In the genomic region with DNA sequence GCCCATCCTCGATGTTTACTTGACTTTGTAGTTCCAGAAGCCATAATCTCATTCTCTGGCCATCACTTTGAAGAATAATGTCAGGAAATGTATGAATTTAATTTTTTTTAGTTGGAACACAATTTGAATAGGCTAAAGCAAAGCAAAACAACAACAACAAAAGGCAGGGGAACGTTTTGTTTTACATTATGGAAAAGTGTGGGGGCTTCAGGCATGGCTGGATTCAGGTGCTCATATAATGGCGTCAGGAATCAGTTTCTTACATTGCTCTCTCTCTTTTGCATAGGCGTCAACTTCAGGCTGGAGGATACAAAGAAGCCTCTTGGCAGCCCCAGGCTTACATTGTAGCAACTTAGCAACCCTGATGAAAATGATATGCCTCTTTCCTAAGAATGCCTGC, we compare ENCODE assay signal across 18 cellular contexts. TPM values are rescaled to one million over a fixed set of nuclear protein-coding genes. Genes with fewer than 3 reads are reported as not detected.
DNase-seq lines count a peak whose midpoint lies in the region; ATAC-seq and TF ChIP-seq lines count a peak whose summit lies in the region.
"Had no signal": no experiment of that assay in that cellular context is flagged by ENCODE, and none has a peak within 500 bp of the region (broad histone marks: within the 10 kb centered on the region; RNA-seq: fewer than 3 reads in every experiment).

No MANE protein-coding gene starts in this region.

- H3K4me1 Mint-ChIP-seq in WTC11 (peaks cover 46% of the 10 kb centered on the region), neural progenitor cell (peaks cover 35% of the 10 kb centered on the region)

- H3K4me3 ChIP-seq in cardiac muscle cell (no peak overlapping the region), neural progenitor cell (no peak overlapping the region)
- H3K4me3 ChIP-seq: A549, GM23248 had no signal

- H4K20me1 ChIP-seq in neural progenitor cell (ENCODE audit: low read depth): peaks cover 4% of the 10 kb centered on the region

- no peak for TF ChIP-seq CTCF in cardiac muscle cell (IDR thresholded peaks at IDR 0.05; ENCODE audit: low read depth, low read length)
- no peak for TF ChIP-seq CTCF in WTC11 (IDR thresholded peaks at IDR 0.05)
- TF ChIP-seq CTCF in neural progenitor cell (IDR thresholded peaks at IDR 0.05): no peak

- POLR2A ChIA-PET in WTC11 (lab: Charles Lee): no interaction called here
- POLR2A ChIA-PET in HEK293T (lab: Yijun Ruan, JAX): no interaction called here

- peaks cover 15% of the 10 kb centered on the region for H3K4me1 ChIP-seq in cardiac muscle cell (ENCODE audit: low read depth)
- H3K4me1 ChIP-seq in neural progenitor cell: peaks cover 38% of the 10 kb centered on the region
- H3K4me1 ChIP-seq: A549, Caco-2 had no signal

- H3F3A ChIP-seq in neural progenitor cell (ENCODE audit: low read depth): peaks cover 24% of the 10 kb centered on the region

- H3K4me3 Mint-ChIP-seq in WTC11 (no peak overlapping the region), neural progenitor cell (no peak overlapping the region)
- H3K4me3 Mint-ChIP-seq: CD4-positive, alpha-beta T cell had no signal

- H3K9me3 Mint-ChIP-seq in WTC11: peaks cover 11% of the 10 kb centered on the region
- H3K9me3 Mint-ChIP-seq in neural progenitor cell: peaks cover 4% of the 10 kb centered on the region
- H3K9me3 Mint-ChIP-seq: CD4-positive, alpha-beta T cell had no signal

- H3K27ac ChIP-seq in cardiac muscle cell: peak overlapping the region; percentile 16
- peak overlapping the region; percentile 93 for H3K27ac ChIP-seq in neural progenitor cell
- H3K27ac ChIP-seq: 22Rv1, A549, C4-2B, GM23248 had no signal

- intact Hi-C loops in left cardiac atrium (cut with DNase I): no loop called here
- intact Hi-C loops in sciatic nerve (cut with DNase I): no loop called here

- H3K79me2 ChIP-seq in neural progenitor cell (ENCODE audit: low read depth): no peaks in the 10 kb centered on the region

- H3K36me3 ChIP-seq in cardiac muscle cell (no peaks in the 10 kb centered on the region), neural progenitor cell (no peaks in the 10 kb centered on the region)

- no peaks in the 10 kb centered on the region for H3K36me3 Mint-ChIP-seq in WTC11
- H3K36me3 Mint-ChIP-seq in neural progenitor cell: no peaks in the 10 kb centered on the region

- no peak overlapping the region for H3K9ac ChIP-seq in neural progenitor cell
- H3K9ac ChIP-seq: GM23248 had no signal

- peak overlapping the region; percentile 67 for H3K4me2 ChIP-seq in neural progenitor cell
- H3K4me2 ChIP-seq: A549 had no signal

- ATAC-seq in left cardiac atrium: no peak
- ATAC-seq in WTC11: no peak
- ATAC-seq in sciatic nerve: no peak
- ATAC-seq: A549 had no signal

- H3K9me3 ChIP-seq in cardiac muscle cell (ENCODE audit: low read depth): no peaks in the 10 kb centered on the region
- no peaks in the 10 kb centered on the region for H3K9me3 ChIP-seq in neural progenitor cell (ENCODE audit: low read depth)
- H3K9me3 ChIP-seq: Caco-2 had no signal

- H3K27me3 ChIP-seq in cardiac muscle cell (no peaks in the 10 kb centered on the region), neural progenitor cell (no peaks in the 10 kb centered on the region)

- peaks cover 32% of the 10 kb centered on the region for H3K27me3 Mint-ChIP-seq in WTC11 (ENCODE audit: low read depth)
- peaks cover 10% of the 10 kb centered on the region for H3K27me3 Mint-ChIP-seq in neural progenitor cell (ENCODE audit: insufficient read depth, low read depth)

- H3K27ac Mint-ChIP-seq in WTC11: peak overlapping the region; percentile 37
- H3K27ac Mint-ChIP-seq in neural progenitor cell: no peak overlapping the region
- H3K27ac Mint-ChIP-seq: CD4-positive, alpha-beta T cell had no signal

- no peak overlapping the region for H2AFZ ChIP-seq in neural progenitor cell (replicated peaks)
- H2AFZ ChIP-seq: GM23248 had no signal

- no peak for DNase-seq in cardiac muscle cell (ENCODE audit: low read depth in 1 of 2, low spot score in 1 of 2)
- no peak for DNase-seq in left cardiac atrium
- no peak for DNase-seq in WTC11 (ENCODE audit: low spot score)
- no peak for DNase-seq in neural progenitor cell (ENCODE audit: low spot score)
- DNase-seq in SIG-M5 treated with dmso at 0.1 percent for 504 hours (lab: John Stamatoyannopoulos, UW; ENCODE audit: unreplicated experiment): no peak
- no peak for DNase-seq in sciatic nerve (ENCODE audit: low spot score)
- no peak for DNase-seq in HEK293T (ENCODE audit: extremely low spot score)
- DNase-seq: AML-193; Caco-2; CD4-positive, alpha-beta T cell; GM23248; KG1 had no signal

- CTCF ChIA-PET in WTC11 (lab: Charles Lee): interaction anchor here (1.1 to 1.8 kb wide), 2 partner anchors 10 to 122 kb away, joined by 4 to 10 read pairs; no protein-coding TSS in a partner anchor
- CTCF ChIA-PET in HEK293T (lab: Yijun Ruan, JAX): no interaction called here

TF ChIP-seq in WTC11, 78 proteins besides CTCF, POLR2A, EP300 and RAD21:
- TF ChIP-seq GTF2I (CRISPR knock-in tag; conservative IDR thresholded peaks at IDR 0.05) (peak; percentile 64; the same call in 1 of the 2 replicates), MXD4 (CRISPR knock-in tag; IDR thresholded peaks at IDR 0.05; ENCODE audit: borderline replicate concordance) (no peak)

TF ChIP-seq in HEK293T, 16 proteins besides CTCF, POLR2A, EP300 and RAD21:
- no peak for TF ChIP-seq BHLHE40 (IDR thresholded peaks at IDR 0.05; ENCODE audit: borderline replicate concordance)
- TF ChIP-seq ELF4 (IDR thresholded peaks at IDR 0.05): no peak
- no peak for TF ChIP-seq LEF1 (IDR thresholded peaks at IDR 0.05; ENCODE audit: borderline replicate concordance)
- TF ChIP-seq TARDBP (IDR thresholded peaks at IDR 0.05): no peak
- TF ChIP-seq ZNF384 (IDR thresholded peaks at IDR 0.05): no peak
- no peak for TF ChIP-seq SP1 (IDR thresholded peaks at IDR 0.05)
- TF ChIP-seq FOXM1 (IDR thresholded peaks at IDR 0.05; ENCODE audit: borderline replicate concordance): no peak
- no peak for TF ChIP-seq ARNT (IDR thresholded peaks at IDR 0.05)
- no peak for TF ChIP-seq SUZ12 (IDR thresholded peaks at IDR 0.05)
- no peak for TF ChIP-seq FOXA1 (IDR thresholded peaks at IDR 0.05)
- no peak for TF ChIP-seq CTBP1 (IDR thresholded peaks at IDR 0.05; ENCODE audit: borderline replicate concordance)
- no peak for TF ChIP-seq FOXK2 (IDR thresholded peaks at IDR 0.05)
- TF ChIP-seq PKNOX1 (IDR thresholded peaks at IDR 0.05): no peak
- no peak for TF ChIP-seq HDGF (IDR thresholded peaks at IDR 0.05; ENCODE audit: borderline replicate concordance)
- no peak for TF ChIP-seq L3MBTL2 (conservative IDR thresholded peaks at IDR 0.05)

RNA-seq across cellular contexts. Expression of gene RPH3A, which starts 13.1 kb away (rescaled TPM):
- total RNA-seq in cardiac muscle cell (0.18 TPM in 1 of 2 replicates, not detected in the other), left cardiac atrium (under 1 TPM; 0.18 to 0.29 TPM), WTC11 (2021) (0.07 to 0.11 TPM (median 0.09 TPM) in 3 replicates), neural progenitor cell (ENCODE audit: low replicate concordance) (0.09 TPM in 1 of 2 replicates, not detected in the other), sciatic nerve (0.22 TPM)
- 0.38 and 0.64 TPM in 2 replicates for polyA plus RNA-seq in cardiac muscle cell
- total RNA-seq: Caco-2; CD4-positive, alpha-beta T cell; GM23248; H7; HT-29 had no signal
- polyA plus RNA-seq: BJ, GM23248 had no signal
